Comparison of ENCODE assay signal across 8 cellular contexts in the genomic region with DNA sequence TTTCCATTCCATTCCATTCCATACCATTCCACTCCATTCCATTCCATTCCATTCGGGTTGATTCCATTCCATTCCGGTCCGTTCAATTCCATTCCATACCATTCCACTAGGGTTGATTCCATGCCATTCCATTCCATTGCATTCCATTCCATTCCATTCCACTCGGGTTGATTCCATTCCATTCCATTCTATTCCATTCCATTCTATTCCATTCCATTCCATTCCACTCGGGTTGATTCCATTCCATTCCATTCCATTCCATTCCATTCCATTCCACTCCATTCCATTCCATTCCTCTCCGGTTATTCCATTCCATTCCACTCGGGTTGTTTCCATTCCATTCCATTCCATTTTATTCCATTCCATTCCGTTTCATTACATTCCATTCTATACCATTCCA.
A peak's percentile ranks its signal among the peaks of the same experiment; 100 is the strongest.
DNase-seq lines count a peak whose midpoint lies in the region; ATAC-seq and TF ChIP-seq lines count a peak whose summit lies in the region.
"Not testable (repeated sequence)": the region's sequence is repeated elsewhere in the genome, so short reads cannot be mapped to it uniquely, and the experiment has no call there.

No MANE protein-coding gene starts in this region.

- not testable (repeated sequence) for H4K20me1 ChIP-seq in IMR-90 (ENCODE audit: insufficient read depth, low read length)

- CTCF ChIA-PET in IMR-90 (lab: Yijun Ruan, JAX): not testable (repeated sequence)

- H2AK9ac ChIP-seq in IMR-90 (replicated peaks; ENCODE audit: low read depth, low read length, poor library complexity): not testable (repeated sequence)

- H2BK5ac ChIP-seq in IMR-90 (ENCODE audit: low read depth, low read length, poor library complexity, severe bottlenecking): not testable (repeated sequence)

- H3K4me3 Mint-ChIP-seq in natural killer cell treated with Interleukin-12 subunit alpha and Interleukin-12 subunit beta and Interleukin-15 and Interleukin-18, amount 100 ng/mL, for 72 hours: not testable (repeated sequence)

- intact Hi-C loops in IMR-90 (cut with micrococcal nuclease); Right ventricle myocardium inferior (cut with DNase I); left lung (cut with DNase I): not testable (repeated sequence)

- not testable (repeated sequence) for DNase-seq in IMR-90; Right ventricle myocardium inferior (ENCODE audit: missing footprints); left lung; natural killer cell treated with Interleukin-12 subunit alpha and Interleukin-12 subunit beta and Interleukin-15 and Interleukin-18, amount 100 ng/mL, for 72 hours (ENCODE audit: low spot score); upper lobe of left lung

- H3K27ac Mint-ChIP-seq in natural killer cell treated with Interleukin-12 subunit alpha and Interleukin-12 subunit beta and Interleukin-15 and Interleukin-18, amount 100 ng/mL, for 72 hours: not testable (repeated sequence)

- H3K27me3 Mint-ChIP-seq in natural killer cell treated with Interleukin-12 subunit alpha and Interleukin-12 subunit beta and Interleukin-15 and Interleukin-18, amount 100 ng/mL, for 72 hours: not testable (repeated sequence)

- not testable (repeated sequence) for H4K91ac ChIP-seq in IMR-90 (ENCODE audit: insufficient read depth, low read depth, low read length)

- H3K4me1 ChIP-seq in IMR-90 (ENCODE audit: control insufficient read depth, insufficient read depth, low read length); left lung; upper lobe of left lung: not testable (repeated sequence)

- H2BK20ac ChIP-seq in IMR-90 (ENCODE audit: low read depth, low read length): not testable (repeated sequence)

- not testable (repeated sequence) for H3K27ac ChIP-seq in IMR-90 (ENCODE audit: insufficient read depth, low read length); left lung; upper lobe of left lung

- TF ChIP-seq EP300 in upper lobe of left lung (IDR thresholded peaks at IDR 0.05): not testable (repeated sequence)

- not testable (repeated sequence) for H3K4me3 ChIP-seq in IMR-90 (ENCODE audit: insufficient read depth, low read depth, low read length); left lung; upper lobe of left lung

- 92% methylated on average over 2 of the region's 8 CpGs; no CpG with 5 or more reads in 1 of the 2 experiments for WGBS in IMR-90 (ENCODE audit: extremely low coverage in 2 of 2, insufficient read length in 1 of 2), 2 experiments
- 71 to 80% methylated on average over 1 to 6 of the region's 8 CpGs for WGBS in upper lobe of left lung, 2 donors

- ATAC-seq in GM18517 (IDR thresholded peaks at IDR 0.05; ENCODE audit: unreplicated experiment): peak; percentile 28
- ATAC-seq in GM19467 (IDR thresholded peaks at IDR 0.05; ENCODE audit: unreplicated experiment): peak; percentile 24
- peak; percentile 30 for ATAC-seq in HG03097 (IDR thresholded peaks at IDR 0.05; ENCODE audit: low FRiP score, unreplicated experiment)
- ATAC-seq in IMR-90 (ENCODE audit: low read depth): peak; percentile 43; the same call in 1 of the 2 replicates
- ATAC-seq in Right ventricle myocardium inferior: peak; percentile 51
- peak; percentile 53 for ATAC-seq in left lung
- ATAC-seq in natural killer cell treated with Interleukin-12 subunit alpha and Interleukin-12 subunit beta and Interleukin-15 and Interleukin-18, amount 100 ng/mL, for 72 hours: peak; percentile 54 to 66
- peak; percentile 62 to 87 for ATAC-seq in upper lobe of left lung (ENCODE audit: low FRiP score in 2 of 2)

- H2AFZ ChIP-seq in IMR-90 (replicated peaks; ENCODE audit: low read length, poor library complexity): not testable (repeated sequence)

- H4K8ac ChIP-seq in IMR-90 (ENCODE audit: low read depth in 2 of 2, low read length in 2 of 2): not testable (repeated sequence)

- not testable (repeated sequence) for H3K79me1 ChIP-seq in IMR-90 (ENCODE audit: low read depth in 1 of 2, low read length in 2 of 2)

- not testable (repeated sequence) for BruUV-seq in IMR-90 (replicated peaks; lab: Mats Ljungman, UMichigan)

- H3K27me3 ChIP-seq in IMR-90 (ENCODE audit: control insufficient read depth, insufficient read depth, low read length); left lung; upper lobe of left lung: not testable (repeated sequence)

- H3K14ac ChIP-seq in IMR-90 (replicated peaks; ENCODE audit: low read depth, low read length): not testable (repeated sequence)

- H2BK15ac ChIP-seq in IMR-90 (ENCODE audit: low read depth, low read length): not testable (repeated sequence)

- not testable (repeated sequence) for H2AK5ac ChIP-seq in IMR-90 (ENCODE audit: low read depth, low read length)

- not testable (repeated sequence) for TF ChIP-seq RAD21 in IMR-90 (IDR thresholded peaks at IDR 0.05; ENCODE audit: low read length)

- H3K18ac ChIP-seq in IMR-90 (ENCODE audit: low read depth, low read length): not testable (repeated sequence)

- POLR2A ChIA-PET in IMR-90 (lab: Charles Lee; ENCODE audit: unreplicated experiment): not testable (repeated sequence)

- not testable (repeated sequence) for H3K4ac ChIP-seq in IMR-90 (ENCODE audit: low read depth, low read length)

- H3K9me1 ChIP-seq in IMR-90 (ENCODE audit: insufficient read depth, low read length): not testable (repeated sequence)

- not testable (repeated sequence) for H3K9ac ChIP-seq in IMR-90 (ENCODE audit: low read depth, low read length)

- not testable (repeated sequence) for TF ChIP-seq POLR2A in IMR-90 (IDR thresholded peaks at IDR 0.05; ENCODE audit: low read depth, low read length); upper lobe of left lung (IDR thresholded peaks at IDR 0.05)

- H3K4me2 ChIP-seq in IMR-90 (ENCODE audit: low read depth, low read length): not testable (repeated sequence)

- dilution Hi-C loops in IMR-90 (cut with HindIII; ENCODE audit: low sequenced_read_pairs, unreplicated experiment): not testable (repeated sequence)

- H3K9me3 Mint-ChIP-seq in natural killer cell treated with Interleukin-12 subunit alpha and Interleukin-12 subunit beta and Interleukin-15 and Interleukin-18, amount 100 ng/mL, for 72 hours: peaks cover 52% of the 10 kb centered on the region

- H3K9me3 ChIP-seq in IMR-90 (ENCODE audit: control insufficient read depth, insufficient read depth, low read length) (peaks cover 16% of the 10 kb centered on the region), left lung (peaks cover 0 to 41% of the 10 kb centered on the region in 2 donors)
- not testable (repeated sequence) for H3K9me3 ChIP-seq in upper lobe of left lung

- H3K36me3 Mint-ChIP-seq in natural killer cell treated with Interleukin-12 subunit alpha and Interleukin-12 subunit beta and Interleukin-15 and Interleukin-18, amount 100 ng/mL, for 72 hours: peaks cover 54% of the 10 kb centered on the region

- not testable (repeated sequence) for H3K23ac ChIP-seq in IMR-90 (ENCODE audit: low read depth, low read length)

- not testable (repeated sequence) for TF ChIP-seq CTCF in IMR-90 (conservative IDR thresholded peaks at IDR 0.05; ENCODE audit: low read depth, low read length); left lung (IDR thresholded peaks at IDR 0.05); upper lobe of left lung (IDR thresholded peaks at IDR 0.05)

- H2BK120ac ChIP-seq in IMR-90 (ENCODE audit: low read depth, low read length): not testable (repeated sequence)

- H3K36me3 ChIP-seq in IMR-90 (ENCODE audit: control insufficient read depth, insufficient read depth, low read length); left lung; upper lobe of left lung: not testable (repeated sequence)

- not testable (repeated sequence) for H3K56ac ChIP-seq in IMR-90 (ENCODE audit: extremely low read depth, insufficient read depth, low read length)

- H3K4me1 Mint-ChIP-seq in natural killer cell treated with Interleukin-12 subunit alpha and Interleukin-12 subunit beta and Interleukin-15 and Interleukin-18, amount 100 ng/mL, for 72 hours (ENCODE audit: low read depth in 2 of 2): not testable (repeated sequence)

- H4K5ac ChIP-seq in IMR-90 (ENCODE audit: low read depth, low read length): not testable (repeated sequence)

- in situ Hi-C loops in IMR-90 (cut with MboI; ENCODE audit: low sequenced_read_pairs): not testable (repeated sequence)

Comparison
In these comparisons a context has a peak if more than half of its experiments do, and no peak if none do; other contexts are left out.
1. ATAC-seq: peak in every context shown above with its lines; median percentile 74 in upper lobe of left lung; 60 in natural killer cell treated with Interleukin-12 subunit alpha and Interleukin-12 subunit beta and Interleukin-15 and Interleukin-18, amount 100 ng/mL, for 72 hours; 53 in left lung; 51 in Right ventricle myocardium inferior; 43 in IMR-90; 30 in HG03097; 28 in GM18517; 24 in GM19467.